ENCODE assay signal across 30 cellular contexts in the genomic region with DNA sequence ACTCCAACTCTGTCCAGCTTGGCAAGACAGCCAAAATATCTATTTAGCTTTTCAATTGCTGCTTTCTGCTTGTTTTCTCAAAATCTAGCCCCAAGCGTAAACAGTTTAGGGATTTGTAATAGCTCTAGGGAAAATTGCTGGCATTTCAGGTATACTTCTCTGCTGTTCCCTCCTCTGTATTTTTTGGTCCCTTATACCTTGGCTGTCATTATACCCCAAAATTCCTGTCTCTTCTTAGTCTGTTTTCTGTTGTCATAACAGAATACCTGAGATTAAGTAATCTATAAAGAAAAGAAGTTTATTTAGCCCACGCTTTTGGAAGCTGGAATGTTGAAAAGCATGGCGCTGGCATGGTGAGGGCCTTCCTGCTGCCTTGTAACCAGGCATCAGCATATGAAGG. TPM values are rescaled to one million over a fixed set of nuclear protein-coding genes. Genes with fewer than 3 reads are reported as not detected.
"Had no signal": no experiment of that assay in that cellular context is flagged by ENCODE, and none has a peak within 500 bp of the region (broad histone marks: within the 10 kb centered on the region; RNA-seq: fewer than 3 reads in every experiment).

No MANE protein-coding gene starts in this region.

- H3K27ac ChIP-seq: stomach, suprapubic skin, testis, thoracic aorta, thyroid gland, tibial artery, tibial nerve, transverse colon, upper lobe of left lung, upper lobe of right lung, uterus, vagina had no signal

- FAIRE-seq: urothelium cell line had no signal

- H3K4me1 ChIP-seq: suprapubic skin, testis, thyroid gland, transverse colon, upper lobe of left lung, upper lobe of right lung, vagina had no signal

- ATAC-seq: stimulated activated effector memory CD8-positive, alpha-beta T cell treated with anti-CD3 and anti-CD28 coated beads, Interleukin-12 subunit alpha, Interleukin-12 subunit beta, amount 100 ng/mL, for 72 hours; stimulated activated memory B cell treated with anti-CD40 and anti-IgM and Interleukin-4, amounts not matched to agents 10 μg/mL and 1 μg/mL and 100 μg/mL, for 72 hours; stimulated activated naive B cell treated with anti-CD40 and anti-IgM and Interleukin-4, amounts not matched to agents 10 μg/mL and 1 μg/mL and 100 μg/mL, for 72 hours; stimulated activated naive CD8-positive, alpha-beta T cell treated with anti-CD3 and anti-CD28 coated beads, Interleukin-15, amount 100 ng/mL, for 72 hours; stimulated activated naive CD8-positive, alpha-beta T cell treated with anti-CD3 and anti-CD28 coated beads, Interleukin-15, Interleukin-2, amounts not matched to agents 100 U/mL and 50 U/mL, for 24 hours; upper lobe of right lung had no signal

- DNase-seq: stimulated activated CD4-positive, alpha-beta T cell treated with anti-CD3 and anti-CD28 coated beads, Interleukin-2, amount 100 ng/mL, for 48 hours; stimulated activated CD4-positive, alpha-beta T cell treated with anti-CD3 and anti-CD28 coated beads, Interleukin-4, amount 100 ng/mL, for 1 hour; stimulated activated CD4-positive, alpha-beta T cell treated with anti-CD3 and anti-CD28 coated beads, Interleukin-4, amount 100 ng/mL, for 24 hours; stimulated activated CD4-positive, alpha-beta T cell treated with anti-CD3 and anti-CD28 coated beads, Interleukin-4, amount 100 ng/mL, for 4 hours; stimulated activated CD8-positive, alpha-beta memory T cell treated with anti-CD3 and anti-CD28 coated beads, Interleukin-4, amount 100 ng/mL, for 48 hours; stimulated activated naive B cell treated with anti-CD40 and anti-IgM and Interleukin-4, amounts not matched to agents 10 μg/mL and 1 μg/mL and 100 μg/mL, for 72 hours; stimulated activated naive CD4-positive, alpha-beta T cell; stimulated activated naive CD4-positive, alpha-beta T cell treated with Interleukin-2 at 50 U/mL for 16 hours; stimulated activated naive CD8-positive, alpha-beta T cell treated with anti-CD3 and anti-CD28 coated beads, Interleukin-15, amount 100 ng/mL, for 72 hours; stimulated activated naive CD8-positive, alpha-beta T cell treated with anti-CD3 and anti-CD28 coated beads, Interleukin-15, Interleukin-2, amounts not matched to agents 100 U/mL and 50 U/mL, for 24 hours; stomach; substantia nigra; testis; thyroid gland; tibial artery; transverse colon; upper lobe of left lung; upper lobe of right lung; uterus had no signal

- H3K9me3 ChIP-seq: testis, thoracic aorta, thyroid gland, transverse colon, upper lobe of right lung, uterus, vagina had no signal

- H3K36me3 ChIP-seq: uterus had no signal

- H3K4me3 ChIP-seq: stomach, suprapubic skin, testis, thoracic aorta, thyroid gland, tibial artery, tibial nerve, transverse colon, upper lobe of left lung, upper lobe of right lung, uterus, vagina had no signal

- H3K27me3 ChIP-seq: stomach, suprapubic skin, testis, thyroid gland, tibial artery, tibial nerve, transverse colon, upper lobe of left lung, upper lobe of right lung, uterus, vagina had no signal

RNA-seq across cellular contexts. Expression of a gene that starts 53.0 kb away (rescaled TPM):
- total RNA-seq: stomach, subcutaneous adipose tissue, temporal lobe, testis, thyroid gland, upper lobe of left lung, upper lobe of right lung, ureter, urinary bladder, vagina had no signal
- polyA plus RNA-seq: stomach had no signal
